In the genomic region with DNA sequence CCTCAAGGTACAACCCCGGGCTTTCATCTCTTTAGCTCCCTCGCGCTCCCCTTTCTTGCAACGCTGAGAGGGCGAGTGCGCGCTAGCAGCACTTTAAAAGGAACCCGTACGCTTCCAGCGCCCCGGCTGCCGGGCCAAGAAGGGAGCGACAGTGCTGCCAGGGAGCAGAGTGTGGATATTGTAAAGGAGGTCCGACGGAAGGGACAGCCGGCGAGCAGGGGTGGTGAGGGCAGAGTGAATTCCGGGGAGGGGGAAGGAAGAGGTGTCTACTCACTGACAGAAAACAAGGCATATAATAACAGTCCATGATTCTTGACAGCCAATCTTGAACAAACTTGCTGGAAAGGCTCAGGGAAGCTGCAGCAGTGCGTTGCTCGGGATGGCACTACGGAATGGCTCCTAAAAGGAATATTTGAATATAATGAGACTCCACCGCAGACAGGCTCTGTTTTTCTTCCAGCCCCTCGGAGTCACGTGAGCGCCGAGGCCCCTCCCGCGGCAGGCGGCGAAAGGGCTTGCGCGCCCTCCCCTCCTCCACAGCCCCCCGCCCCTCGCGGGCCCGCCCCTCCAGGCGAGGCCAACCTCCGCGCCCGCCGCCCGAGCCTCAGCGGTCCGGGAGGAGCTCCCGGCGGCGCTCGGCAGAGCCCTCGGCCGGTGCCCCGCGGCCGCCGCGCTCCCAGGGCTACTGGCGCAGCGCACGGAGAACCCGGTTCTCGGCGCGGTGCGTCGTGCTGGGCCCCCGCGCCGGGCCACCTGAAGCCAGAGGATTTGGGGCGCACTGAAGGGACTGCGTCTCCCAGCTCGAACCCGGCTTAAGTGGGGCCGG, we compare ENCODE assay signal across 2 cellular contexts.
A peak's percentile ranks its signal among the peaks of the same experiment; 100 is the strongest.
TF ChIP-seq lines count a peak whose summit lies in the region.

No MANE protein-coding gene starts in this region.

TF ChIP-seq in SK-N-SH treated with all-trans-retinoic acid at 6 μM for 48 hours, 23 proteins besides CTCF, POLR2A, EP300 and RAD21:
- no peak for TF ChIP-seq TCF4 (CRISPR knock-in tag; IDR thresholded peaks at IDR 0.05; ENCODE audit: borderline replicate concordance)
- TF ChIP-seq, protein P1, sequence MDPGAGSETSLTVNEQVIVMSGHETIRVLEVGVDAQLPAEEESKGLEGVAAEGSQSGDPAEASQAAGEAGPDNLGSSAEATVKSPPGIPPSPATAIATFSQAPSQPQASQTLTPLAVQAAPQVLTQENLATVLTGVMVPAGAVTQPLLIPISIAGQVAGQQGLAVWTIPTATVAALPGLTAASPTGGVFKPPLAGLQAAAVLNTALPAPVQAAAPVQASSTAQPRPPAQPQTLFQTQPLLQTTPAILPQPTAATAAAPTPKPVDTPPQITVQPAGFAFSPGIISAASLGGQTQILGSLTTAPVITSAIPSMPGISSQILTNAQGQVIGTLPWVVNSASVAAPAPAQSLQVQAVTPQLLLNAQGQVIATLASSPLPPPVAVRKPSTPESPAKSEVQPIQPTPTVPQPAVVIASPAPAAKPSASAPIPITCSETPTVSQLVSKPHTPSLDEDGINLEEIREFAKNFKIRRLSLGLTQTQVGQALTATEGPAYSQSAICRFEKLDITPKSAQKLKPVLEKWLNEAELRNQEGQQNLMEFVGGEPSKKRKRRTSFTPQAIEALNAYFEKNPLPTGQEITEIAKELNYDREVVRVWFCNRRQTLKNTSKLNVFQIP (CRISPR knock-in tag; IDR thresholded peaks at IDR 0.05; ENCODE audit: borderline replicate concordance, low read depth) = no peak
- no peak for TF ChIP-seq ISL1 (CRISPR knock-in tag; IDR thresholded peaks at IDR 0.05)
- TF ChIP-seq ZC3H10 (CRISPR knock-in tag; IDR thresholded peaks at IDR 0.05) = no peak

TF ChIP-seq in H1, 55 proteins besides CTCF, POLR2A, EP300 and RAD21:
- no peak for TF ChIP-seq TCF12 (IDR thresholded peaks at IDR 0.05; ENCODE audit: low read depth, low read length)
- TF ChIP-seq, protein P2, sequence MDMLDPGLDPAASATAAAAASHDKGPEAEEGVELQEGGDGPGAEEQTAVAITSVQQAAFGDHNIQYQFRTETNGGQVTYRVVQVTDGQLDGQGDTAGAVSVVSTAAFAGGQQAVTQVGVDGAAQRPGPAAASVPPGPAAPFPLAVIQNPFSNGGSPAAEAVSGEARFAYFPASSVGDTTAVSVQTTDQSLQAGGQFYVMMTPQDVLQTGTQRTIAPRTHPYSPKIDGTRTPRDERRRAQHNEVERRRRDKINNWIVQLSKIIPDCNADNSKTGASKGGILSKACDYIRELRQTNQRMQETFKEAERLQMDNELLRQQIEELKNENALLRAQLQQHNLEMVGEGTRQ (IDR thresholded peaks at IDR 0.05; ENCODE audit: low read length) = peak; percentile 76
- no peak for TF ChIP-seq FOSL1 (IDR thresholded peaks at IDR 0.05; ENCODE audit: insufficient read depth, low read depth, low read length)
- TF ChIP-seq BCL11A (IDR thresholded peaks at IDR 0.05; ENCODE audit: low read depth in 2 of 2, low read length in 2 of 2) = no peak
- TF ChIP-seq SIN3A (conservative IDR thresholded peaks at IDR 0.05 in 1 of 2, IDR thresholded peaks at IDR 0.05 in 1 of 2; ENCODE audit: low read depth in 1 of 2, low read length in 2 of 2) = peak; percentile 19 to 44; a peak in 1 of 4 replicates
- TF ChIP-seq RNF2 (IDR thresholded peaks at IDR 0.05; ENCODE audit: borderline replicate concordance, low read depth, low read length, missing control alignments, poor library complexity, severe bottlenecking) = no peak
- TF ChIP-seq, protein P3, sequence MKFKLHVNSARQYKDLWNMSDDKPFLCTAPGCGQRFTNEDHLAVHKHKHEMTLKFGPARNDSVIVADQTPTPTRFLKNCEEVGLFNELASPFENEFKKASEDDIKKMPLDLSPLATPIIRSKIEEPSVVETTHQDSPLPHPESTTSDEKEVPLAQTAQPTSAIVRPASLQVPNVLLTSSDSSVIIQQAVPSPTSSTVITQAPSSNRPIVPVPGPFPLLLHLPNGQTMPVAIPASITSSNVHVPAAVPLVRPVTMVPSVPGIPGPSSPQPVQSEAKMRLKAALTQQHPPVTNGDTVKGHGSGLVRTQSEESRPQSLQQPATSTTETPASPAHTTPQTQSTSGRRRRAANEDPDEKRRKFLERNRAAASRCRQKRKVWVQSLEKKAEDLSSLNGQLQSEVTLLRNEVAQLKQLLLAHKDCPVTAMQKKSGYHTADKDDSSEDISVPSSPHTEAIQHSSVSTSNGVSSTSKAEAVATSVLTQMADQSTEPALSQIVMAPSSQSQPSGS (IDR thresholded peaks at IDR 0.05; ENCODE audit: low read length) = peak; percentile 61; the same call in 1 of the 2 replicates
- TF ChIP-seq KDM1A (IDR thresholded peaks at IDR 0.05; ENCODE audit: borderline replicate concordance, low read length) = no peak
- TF ChIP-seq TBP (IDR thresholded peaks at IDR 0.05; ENCODE audit: low read depth, low read length) = peak; percentile 6; the same call in 1 of the 2 replicates
- TF ChIP-seq NRF1 (IDR thresholded peaks at IDR 0.05; ENCODE audit: low read depth, low read length) = no peak
- TF ChIP-seq TEAD4 (IDR thresholded peaks at IDR 0.05; ENCODE audit: low read depth, low read length) = peak; percentile 32; the same call in 1 of the 2 replicates
- TF ChIP-seq BRCA1 (IDR thresholded peaks at IDR 0.05; ENCODE audit: low read depth, low read length) = no peak
- TF ChIP-seq CREB1 (IDR thresholded peaks at IDR 0.05) = no peak
- TF ChIP-seq BACH1 (IDR thresholded peaks at IDR 0.05; ENCODE audit: low read length) = no peak
- no peak for TF ChIP-seq SIX5 (IDR thresholded peaks at IDR 0.05; ENCODE audit: low read depth, low read length)
- no peak for TF ChIP-seq CBX8 (IDR thresholded peaks at IDR 0.05; ENCODE audit: borderline replicate concordance, low read depth, low read length)
- no peak for TF ChIP-seq HDAC6 (IDR thresholded peaks at IDR 0.05; ENCODE audit: low read depth, low read length)
- TF ChIP-seq GTF2F1 (IDR thresholded peaks at IDR 0.05; ENCODE audit: borderline replicate concordance, low read depth, low read length) = no peak
- no peak for TF ChIP-seq CEBPB (IDR thresholded peaks at IDR 0.05; ENCODE audit: low read depth, low read length)
- TF ChIP-seq ASH2L (IDR thresholded peaks at IDR 0.05; ENCODE audit: low read length) = peak; percentile 87
- no peak for TF ChIP-seq SP1 (IDR thresholded peaks at IDR 0.05; ENCODE audit: low read depth, low read length)
- TF ChIP-seq KDM4A (IDR thresholded peaks at IDR 0.05; ENCODE audit: low read depth, low read length, severe bottlenecking) = peak; percentile 43
- no peak for TF ChIP-seq EZH2 (IDR thresholded peaks at IDR 0.05; ENCODE audit: low read depth, low read length, severe bottlenecking)
- TF ChIP-seq ZNF274 (IDR thresholded peaks at IDR 0.05; ENCODE audit: borderline replicate concordance, extremely low read depth, low read length) = no peak
- TF ChIP-seq SP2 (IDR thresholded peaks at IDR 0.05; ENCODE audit: low read length) = no peak
- no peak for TF ChIP-seq JUND (IDR thresholded peaks at IDR 0.05; ENCODE audit: low read length)
- TF ChIP-seq MAFK (IDR thresholded peaks at IDR 0.05; ENCODE audit: low read depth, low read length) = no peak
- TF ChIP-seq GABPA (IDR thresholded peaks at IDR 0.05; ENCODE audit: borderline replicate concordance, insufficient read depth, low read length) = no peak
- TF ChIP-seq, protein P4, sequence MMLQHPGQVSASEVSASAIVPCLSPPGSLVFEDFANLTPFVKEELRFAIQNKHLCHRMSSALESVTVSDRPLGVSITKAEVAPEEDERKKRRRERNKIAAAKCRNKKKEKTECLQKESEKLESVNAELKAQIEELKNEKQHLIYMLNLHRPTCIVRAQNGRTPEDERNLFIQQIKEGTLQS (IDR thresholded peaks at IDR 0.05; ENCODE audit: insufficient read depth, low read depth, low read length) = no peak
- no peak for TF ChIP-seq YY1 (IDR thresholded peaks at IDR 0.05; ENCODE audit: low read depth, low read length)
- no peak for TF ChIP-seq NANOG (IDR thresholded peaks at IDR 0.05; ENCODE audit: insufficient read depth, low read depth, low read length, poor library complexity, severe bottlenecking)
- no peak for TF ChIP-seq CHD1 (IDR thresholded peaks at IDR 0.05; ENCODE audit: low read depth, low read length)
- no peak for TF ChIP-seq SP4 (IDR thresholded peaks at IDR 0.05; ENCODE audit: low read length)
- no peak; a peak in 1 of 4 replicates for TF ChIP-seq HDAC2 (IDR thresholded peaks at IDR 0.05; ENCODE audit: borderline replicate concordance in 1 of 2, low read depth in 2 of 2, low read length in 2 of 2)
- peak; percentile 60; the same call in 1 of the 2 replicates for TF ChIP-seq EGR1 (IDR thresholded peaks at IDR 0.05; ENCODE audit: borderline replicate concordance, low read depth, low read length)
- no peak for TF ChIP-seq POU5F1 (IDR thresholded peaks at IDR 0.05; ENCODE audit: low read depth, low read length)
- TF ChIP-seq SRF (IDR thresholded peaks at IDR 0.05; ENCODE audit: low read depth, low read length) = no peak
- TF ChIP-seq SAP30 (IDR thresholded peaks at IDR 0.05; ENCODE audit: insufficient read depth, insufficient replicate concordance, low read length) = peak; percentile 83
- no peak for TF ChIP-seq RFX5 (IDR thresholded peaks at IDR 0.05; ENCODE audit: borderline replicate concordance, low read depth, low read length)
- TF ChIP-seq RBBP5 (IDR thresholded peaks at IDR 0.05; ENCODE audit: borderline replicate concordance, low read depth, low read length) = 0 out of 2 replicates have a peak, but pooled peaks have one; percentile 11
- TF ChIP-seq TAF1 (IDR thresholded peaks at IDR 0.05; ENCODE audit: low read depth, low read length) = peak; percentile 38
- TF ChIP-seq, protein P5, sequence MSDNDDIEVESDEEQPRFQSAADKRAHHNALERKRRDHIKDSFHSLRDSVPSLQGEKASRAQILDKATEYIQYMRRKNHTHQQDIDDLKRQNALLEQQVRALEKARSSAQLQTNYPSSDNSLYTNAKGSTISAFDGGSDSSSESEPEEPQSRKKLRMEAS (IDR thresholded peaks at IDR 0.05) = no peak; the same call in 1 of the 2 replicates
- peak; percentile 52; the same call in 1 of the 2 replicates for TF ChIP-seq PHF8 (conservative IDR thresholded peaks at IDR 0.05; ENCODE audit: low read depth, low read length)
- no peak for TF ChIP-seq TAF7 (optimal IDR thresholded peaks at IDR 0.05; ENCODE audit: borderline replicate concordance, low read depth, low read length)
- TF ChIP-seq CTBP2 (IDR thresholded peaks at IDR 0.05; ENCODE audit: borderline replicate concordance, insufficient read depth, insufficient read length, low read length) = no peak
TF ChIP-seq in H1: peak in this region for 12.
